ENCODE assay signal across 1 cellular context in genomic region chr5:176341325-176342198, GRCh38.
TF ChIP-seq lines count a peak whose summit lies in the region.

No MANE protein-coding gene starts in this region.

TF ChIP-seq in HepG2, 621 proteins besides CTCF, POLR2A, EP300 and RAD21 (continues in another document):
- TF ChIP-seq JUN (CRISPR knock-in tag; IDR thresholded peaks at IDR 0.05) (no peak), MAFF (IDR thresholded peaks at IDR 0.05; ENCODE audit: low read depth, low read length) (peak; percentile 8; the same call in 1 of the 2 replicates), MAFK (conservative IDR thresholded peaks at IDR 0.05 in 1 of 2, IDR thresholded peaks at IDR 0.05 in 1 of 2; ENCODE audit: low read length in 2 of 2) (peak; percentile 11 to 28; a peak in 1 of 4 replicates), ZNF615 (CRISPR knock-in tag; IDR thresholded peaks at IDR 0.05; ENCODE audit: borderline replicate concordance) (no peak), ZNF777 (CRISPR knock-in tag; IDR thresholded peaks at IDR 0.05) (no peak), ZNF644 (CRISPR knock-in tag; IDR thresholded peaks at IDR 0.05; ENCODE audit: low read depth) (peak; percentile 60), SUZ12 (IDR thresholded peaks at IDR 0.05; ENCODE audit: low read depth, low read length) (no peak), TOPORS (CRISPR knock-in tag; IDR thresholded peaks at IDR 0.05) (no peak), ZSCAN31 (CRISPR knock-in tag; IDR thresholded peaks at IDR 0.05; ENCODE audit: low read depth) (no peak), ZFP91 (CRISPR knock-in tag; IDR thresholded peaks at IDR 0.05; ENCODE audit: borderline replicate concordance) (no peak), HHEX (CRISPR knock-in tag; IDR thresholded peaks at IDR 0.05) (no peak), ZNF383 (CRISPR knock-in tag; IDR thresholded peaks at IDR 0.05; ENCODE audit: borderline replicate concordance) (no peak), ZSCAN29 (CRISPR knock-in tag; conservative IDR thresholded peaks at IDR 0.05) (no peak), BRCA1 (CRISPR knock-in tag; IDR thresholded peaks at IDR 0.05) (no peak), ZEB1 (IDR thresholded peaks at IDR 0.05; ENCODE audit: insufficient replicate concordance, low read depth) (no peak), ZBTB39 (CRISPR knock-in tag; IDR thresholded peaks at IDR 0.05) (no peak), ATF7-NPFF (CRISPR knock-in tag; IDR thresholded peaks at IDR 0.05; ENCODE audit: low read depth) (no peak), CENPBD1 (CRISPR knock-in tag; IDR thresholded peaks at IDR 0.05; ENCODE audit: borderline replicate concordance, low read depth) (no peak), ZNF614 (CRISPR knock-in tag; IDR thresholded peaks at IDR 0.05; ENCODE audit: borderline replicate concordance) (no peak), ZFX (CRISPR knock-in tag; IDR thresholded peaks at IDR 0.05; ENCODE audit: low read depth) (peak; percentile 50), PRDM4 (CRISPR knock-in tag; IDR thresholded peaks at IDR 0.05; ENCODE audit: borderline replicate concordance) (no peak), MATR3 (CRISPR knock-in tag; IDR thresholded peaks at IDR 0.05) (no peak), SRSF1 (optimal IDR thresholded peaks at IDR 0.05; ENCODE audit: low read depth, low read length) (no peak), ZNF362 (CRISPR knock-in tag; IDR thresholded peaks at IDR 0.05; ENCODE audit: borderline replicate concordance) (no peak), MED8 (CRISPR knock-in tag; IDR thresholded peaks at IDR 0.05; ENCODE audit: insufficient replicate concordance) (no peak), MBNL3 (CRISPR knock-in tag; conservative IDR thresholded peaks at IDR 0.05) (no peak), ZNF839 (CRISPR knock-in tag; IDR thresholded peaks at IDR 0.05; ENCODE audit: borderline replicate concordance) (no peak), ZNF17 (CRISPR knock-in tag; IDR thresholded peaks at IDR 0.05) (no peak), KAT2B (IDR thresholded peaks at IDR 0.05; ENCODE audit: borderline replicate concordance, low read depth, low read length) (no peak), PHF8 (CRISPR knock-in tag; IDR thresholded peaks at IDR 0.05) (no peak), ZNF574 (CRISPR knock-in tag; IDR thresholded peaks at IDR 0.05) (no peak), ZFP82 (CRISPR knock-in tag; IDR thresholded peaks at IDR 0.05; ENCODE audit: borderline replicate concordance) (no peak), ZNF281 (CRISPR knock-in tag; IDR thresholded peaks at IDR 0.05; ENCODE audit: borderline replicate concordance) (peak; percentile 63; the same call in 1 of the 2 replicates), SNRNP70 (IDR thresholded peaks at IDR 0.05; ENCODE audit: low read depth, low read length) (no peak), ZNF234 (CRISPR knock-in tag; conservative IDR thresholded peaks at IDR 0.05) (no peak), FOXA3 (CRISPR knock-in tag; IDR thresholded peaks at IDR 0.05) (peak; percentile 60), HMGXB4 (CRISPR knock-in tag; IDR thresholded peaks at IDR 0.05; ENCODE audit: borderline replicate concordance in 1 of 2, low read depth in 1 of 2) (no peak), HOXA9 (CRISPR knock-in tag; IDR thresholded peaks at IDR 0.05; ENCODE audit: borderline replicate concordance) (no peak), KLF12 (CRISPR knock-in tag; IDR thresholded peaks at IDR 0.05; ENCODE audit: borderline replicate concordance) (no peak), ZC3H4 (CRISPR knock-in tag; IDR thresholded peaks at IDR 0.05; ENCODE audit: borderline replicate concordance) (no peak), ZNF605 (CRISPR knock-in tag; IDR thresholded peaks at IDR 0.05) (no peak), NR1H2 (CRISPR knock-in tag; IDR thresholded peaks at IDR 0.05; ENCODE audit: borderline replicate concordance, low read depth) (no peak), ZNF512B (CRISPR knock-in tag; IDR thresholded peaks at IDR 0.05; ENCODE audit: borderline replicate concordance) (no peak), HNRNPL (IDR thresholded peaks at IDR 0.05; ENCODE audit: low read depth, low read length) (no peak), SETDB1 (CRISPR knock-in tag; IDR thresholded peaks at IDR 0.05; ENCODE audit: borderline replicate concordance) (no peak)
